Comparison of ENCODE assay signal across 13 cellular contexts in genomic region chr9:137268538-137269201, GRCh38. TPM values are rescaled to one million over a fixed set of nuclear protein-coding genes. Genes with fewer than 3 reads are reported as not detected.
A peak's percentile ranks its signal among the peaks of the same experiment; 100 is the strongest.
DNase-seq lines count a peak whose midpoint lies in the region; ATAC-seq, FAIRE-seq and TF ChIP-seq lines count a peak whose summit lies in the region.
"Had no signal": no experiment of that assay in that cellular context is flagged by ENCODE, and none has a peak within 500 bp of the region (broad histone marks: within the 10 kb centered on the region; RNA-seq: fewer than 3 reads in every experiment).

No MANE protein-coding gene starts in this region.

- POLR2A ChIA-PET in A549 (lab: Yijun Ruan, JAX) (interaction anchor here (0.9 to 1.0 kb wide), 2 partner anchors 28 kb away, joined by 3 to 4 read pairs; partner anchors contain the start of gene TUBB4B), IMR-90 (lab: Charles Lee; ENCODE audit: unreplicated experiment) (no interaction called here)

- no peak for TF ChIP-seq CTCF in A549 (IDR thresholded peaks at IDR 0.05)
- no peak for TF ChIP-seq CTCF in IMR-90 (conservative IDR thresholded peaks at IDR 0.05; ENCODE audit: low read depth, low read length)

- H3K9me3 ChIP-seq in A549 (no peaks in the 10 kb centered on the region), IMR-90 (ENCODE audit: control insufficient read depth, insufficient read depth, low read length) (no peaks in the 10 kb centered on the region)

- H3K27me3 Mint-ChIP-seq in dendritic cell treated with granulocyte-macrophage colony-stimulating factor and Interleukin-4, amounts not matched to agents 40 ng/mL and 50 ng/mL, for 4 days: no peaks in the 10 kb centered on the region
- no peaks in the 10 kb centered on the region for H3K27me3 Mint-ChIP-seq in naive B cell
- H3K27me3 Mint-ChIP-seq: activated CD4-positive, alpha-beta T cell treated with anti-CD3 and anti-CD28 coated beads for 36 hours had no signal

- no peak for TF ChIP-seq POLR2A in A549 (IDR thresholded peaks at IDR 0.05; ENCODE audit: low read length)
- no peak for TF ChIP-seq POLR2A in IMR-90 (IDR thresholded peaks at IDR 0.05; ENCODE audit: low read depth, low read length)

- CTCF ChIA-PET in A549 (lab: Yijun Ruan, JAX): interaction anchor here (0.8 to 17.1 kb wide), 8 partner anchors 8 to 34 kb away, joined by 3 to 236 read pairs (median 4); partner anchors contain the start of genes NRARP, TOR4A and TUBB4B
- CTCF ChIA-PET in IMR-90 (lab: Yijun Ruan, JAX): no interaction called here

- H3K27me3 ChIP-seq in IMR-90 (ENCODE audit: control insufficient read depth, insufficient read depth, low read length): no peaks in the 10 kb centered on the region

- TF ChIP-seq EP300 in A549 (IDR thresholded peaks at IDR 0.05): no peak

- H3K9me3 Mint-ChIP-seq in dendritic cell treated with granulocyte-macrophage colony-stimulating factor and Interleukin-4, amounts not matched to agents 40 ng/mL and 50 ng/mL, for 4 days: no peaks in the 10 kb centered on the region
- H3K9me3 Mint-ChIP-seq in naive B cell: no peaks in the 10 kb centered on the region

- H3K79me1 ChIP-seq in IMR-90 (ENCODE audit: low read depth in 1 of 2, low read length in 2 of 2): peaks cover 13 to 65% of the 10 kb centered on the region in 2 experiments; a peak in 3 of 4 replicates

- H3K4me3 ChIP-seq in A549 (no peak overlapping the region), IMR-90 (ENCODE audit: insufficient read depth, low read depth, low read length) (no peak overlapping the region)

- H3K4ac ChIP-seq in IMR-90 (ENCODE audit: low read depth, low read length): peak overlapping the region; percentile 68

- 77% methylated on average over 19 of the region's 19 CpGs for WGBS in A549 (ENCODE audit: missing lambda C conversion rate)
- 100% methylated on average over 2 of the region's 19 CpGs; no CpG with 5 or more reads in 1 of the 2 experiments for WGBS in IMR-90 (ENCODE audit: extremely low coverage in 2 of 2, insufficient read length in 1 of 2), 2 experiments

- H3K23ac ChIP-seq in IMR-90 (ENCODE audit: low read depth, low read length): peak overlapping the region; percentile 59; the same call in 1 of the 2 replicates

- H4K91ac ChIP-seq in IMR-90 (ENCODE audit: insufficient read depth, low read depth, low read length): no peak overlapping the region; the same call in 1 of the 2 replicates

- peak overlapping the region; percentile 52 for H2BK120ac ChIP-seq in IMR-90 (ENCODE audit: low read depth, low read length)

- no peak for TF ChIP-seq RAD21 in A549 (conservative IDR thresholded peaks at IDR 0.05 in 1 of 2, IDR thresholded peaks at IDR 0.05 in 1 of 2)
- no peak for TF ChIP-seq RAD21 in IMR-90 (IDR thresholded peaks at IDR 0.05; ENCODE audit: low read length)

- dilution Hi-C loops in IMR-90 (cut with HindIII; ENCODE audit: low sequenced_read_pairs, unreplicated experiment): no loop called here

- peaks cover 30% of the 10 kb centered on the region for H4K20me1 ChIP-seq in IMR-90 (ENCODE audit: insufficient read depth, low read length)

- H3K14ac ChIP-seq in IMR-90 (replicated peaks; ENCODE audit: low read depth, low read length): peak overlapping the region; percentile 55

- H3K56ac ChIP-seq in IMR-90 (ENCODE audit: extremely low read depth, insufficient read depth, low read length): no peak overlapping the region

- H3K4me3 Mint-ChIP-seq in dendritic cell treated with granulocyte-macrophage colony-stimulating factor and Interleukin-4, amounts not matched to agents 40 ng/mL and 50 ng/mL, for 4 days: peak overlapping the region; percentile 7
- peak overlapping the region in 6 of 8 donors; percentile 27 to 61 (median 53) for H3K4me3 Mint-ChIP-seq in naive B cell
- H3K4me3 Mint-ChIP-seq: activated CD4-positive, alpha-beta T cell treated with anti-CD3 and anti-CD28 coated beads for 36 hours had no signal

- H3K4me2 ChIP-seq in A549 (peak overlapping the region; percentile 30; the same call in 2 of the 3 replicates), IMR-90 (ENCODE audit: low read depth, low read length) (peak overlapping the region; percentile 5; the same call in 1 of the 2 replicates)

- no TSS peak for BruUV-seq in IMR-90 (replicated peaks; lab: Mats Ljungman, UMichigan)

- no peak overlapping the region for H3K9ac ChIP-seq in IMR-90 (ENCODE audit: low read depth, low read length)

- peak overlapping the region; percentile 44 for H2AFZ ChIP-seq in IMR-90 (replicated peaks; ENCODE audit: low read length, poor library complexity)

- ATAC-seq in A549 (0 out of 6 replicates have a peak, but pooled peaks of 1 of the 2 experiments have one; percentile 2), IMR-90 (ENCODE audit: low read depth) (no peak; the same call in 1 of the 2 replicates), naive B cell (ENCODE audit: low read depth in 2 of 2) (peak in 1 of 2 donors; percentile 15), GM21717 (IDR thresholded peaks at IDR 0.05; ENCODE audit: unreplicated experiment) (no peak), SK-N-SH treated with all-trans-retinoic acid at 6 μM for 48 hours (no peak)
- ATAC-seq: activated CD4-positive, alpha-beta T cell treated with anti-CD3 and anti-CD28 coated beads for 36 hours had no signal

- H2BK15ac ChIP-seq in IMR-90 (ENCODE audit: low read depth, low read length): peak overlapping the region; percentile 27; the same call in 1 of the 3 replicates

- peak overlapping the region; percentile 9 for H2BK5ac ChIP-seq in IMR-90 (ENCODE audit: low read depth, low read length, poor library complexity, severe bottlenecking)

- in situ Hi-C loops in IMR-90 (cut with MboI; ENCODE audit: low sequenced_read_pairs): no loop called here

- H3K27ac Mint-ChIP-seq in dendritic cell treated with granulocyte-macrophage colony-stimulating factor and Interleukin-4, amounts not matched to agents 40 ng/mL and 50 ng/mL, for 4 days: peak overlapping the region; percentile 31
- H3K27ac Mint-ChIP-seq in naive B cell: peak overlapping the region in 4 of 6 donors; percentile 31 to 68 (median 46)
- H3K27ac Mint-ChIP-seq: activated CD4-positive, alpha-beta T cell treated with anti-CD3 and anti-CD28 coated beads for 36 hours had no signal

- DNase-seq in A549 (ENCODE audit: low read depth in 1 of 2, low spot score in 1 of 2) (no peak), IMR-90 (no peak), naive B cell (no peak), NCI-H187 treated with DMSO at 0.1 percent for 48 hours (lab: John Stamatoyannopoulos, UW) (no peak)
- DNase-seq in activated CD4-positive, CD25-positive, alpha-beta regulatory T cell treated with anti-CD3 and anti-CD28 coated beads, Interleukin-2, amount 50 U/mL, for 72 hours: no peak
- DNase-seq: activated CD4-positive, alpha-beta T cell treated with anti-CD3 and anti-CD28 coated beads for 36 hours; activated naive CD4-positive, alpha-beta T cell treated with anti-CD3 and anti-CD28 coated beads, Interleukin-2, amount 50 U/mL, for 16 hours; islet precursor cell had no signal

- no peak for FAIRE-seq in A549 (lab: Jason Lieb, UNC)

- peaks cover 14% of the 10 kb centered on the region for H3K9me1 ChIP-seq in IMR-90 (ENCODE audit: insufficient read depth, low read length)

- H2AK9ac ChIP-seq in IMR-90 (replicated peaks; ENCODE audit: low read depth, low read length, poor library complexity): peak overlapping the region; percentile 62

- H3K4me1 ChIP-seq in A549: peaks cover 22% of the 10 kb centered on the region
- H3K4me1 ChIP-seq in IMR-90 (ENCODE audit: control insufficient read depth, insufficient read depth, low read length): peaks cover 12% of the 10 kb centered on the region

- peak overlapping the region; percentile 48; the same call in 1 of the 2 replicates for H2BK20ac ChIP-seq in IMR-90 (ENCODE audit: low read depth, low read length)

- peak overlapping the region; percentile 56 to 65; a peak in 5 of 6 replicates for H3K27ac ChIP-seq in A549
- H3K27ac ChIP-seq in IMR-90 (ENCODE audit: insufficient read depth, low read length): peak overlapping the region; percentile 36; the same call in 1 of the 2 replicates

- peaks cover 63% of the 10 kb centered on the region for H3K36me3 ChIP-seq in IMR-90 (ENCODE audit: control insufficient read depth, insufficient read depth, low read length)

- H4K5ac ChIP-seq in IMR-90 (ENCODE audit: low read depth, low read length): no peak overlapping the region

- intact Hi-C loops in IMR-90 (cut with micrococcal nuclease): no loop called here
- intact Hi-C loops in dendritic cell treated with granulocyte-macrophage colony-stimulating factor and Interleukin-4, amounts not matched to agents 40 ng/mL and 50 ng/mL, for 4 days (cut with micrococcal nuclease): no loop called here

- peak overlapping the region; percentile 93 for H2AK5ac ChIP-seq in IMR-90 (ENCODE audit: low read depth, low read length)

- H3K18ac ChIP-seq in IMR-90 (ENCODE audit: low read depth, low read length): no peak overlapping the region

- peaks cover 97% of the 10 kb centered on the region for H3K36me3 Mint-ChIP-seq in dendritic cell treated with granulocyte-macrophage colony-stimulating factor and Interleukin-4, amounts not matched to agents 40 ng/mL and 50 ng/mL, for 4 days (ENCODE audit: low read depth)
- H3K36me3 Mint-ChIP-seq in naive B cell: peaks cover 5 to 8% of the 10 kb centered on the region in 2 donors

- H4K8ac ChIP-seq in IMR-90 (ENCODE audit: low read depth in 2 of 2, low read length in 2 of 2): peak overlapping the region; percentile 19 to 35; a peak in 3 of 4 replicates

- peaks cover 35% of the 10 kb centered on the region for H3K4me1 Mint-ChIP-seq in dendritic cell treated with granulocyte-macrophage colony-stimulating factor and Interleukin-4, amounts not matched to agents 40 ng/mL and 50 ng/mL, for 4 days (ENCODE audit: low read depth)
- H3K4me1 Mint-ChIP-seq in naive B cell: peaks cover 21 to 29% (median 26%) of the 10 kb centered on the region in 3 donors

RNA-seq across cellular contexts. Expression of gene TOR4A, which starts 8.9 kb away (rescaled TPM):
- polyA plus RNA-seq in A549 (2011; rRNA removed): 8.7 and 9.8 TPM in 2 replicates
- polyA plus RNA-seq in A549 (2012; cell fraction: cytosol; rRNA removed): 10.9 and 17.9 TPM in 2 replicates
- polyA plus RNA-seq in A549 (2012; cell fraction: nucleus; rRNA removed): 23.3 and 38.1 TPM in 2 replicates
- polyA plus RNA-seq in A549 (2017; fragmentation: RNase III; extraction: RNeasy Plus Mini Kit Qiagen cat#74134 plus additional on column Dnase treatment): 15.6 to 18.6 TPM (median 17.5 TPM) in 3 replicates
- polyA minus RNA-seq in A549 (2011; rRNA and poly(A)+ RNA removed): 7.4 and 10.4 TPM in 2 replicates
- 9.7 and 11.4 TPM in 2 replicates for total RNA-seq in IMR-90 (2012; rRNA removed)
- 22.9 and 28.4 TPM in 2 replicates for polyA plus RNA-seq in IMR-90 (2012; rRNA removed)
- 17.3 and 37.9 TPM in 2 replicates for polyA plus RNA-seq in IMR-90 (2012; cell fraction: cytosol; rRNA removed)
- 14.3 and 42.3 TPM in 2 replicates for polyA plus RNA-seq in IMR-90 (2012; cell fraction: nucleus; rRNA removed; ENCODE audit: low replicate concordance)
- 1 to 10 TPM; 2.4 to 6.2 (median 4.1) TPM for polyA plus RNA-seq in naive B cell (ENCODE audit: low read depth in 6 of 6)

RNA-seq across cellular contexts. Expression of gene NELFB, which starts 13.5 kb away (rescaled TPM):
- polyA plus RNA-seq in A549 (2011; rRNA removed) (31.8 and 33.8 TPM in 2 replicates), A549 (2017; fragmentation: RNase III; extraction: RNeasy Plus Mini Kit Qiagen cat#74134 plus additional on column Dnase treatment) (44.4 to 46.3 TPM (median 45.3 TPM) in 3 replicates), IMR-90 (2012; rRNA removed) (65.1 and 66.0 TPM in 2 replicates), naive B cell (ENCODE audit: low read depth in 6 of 6) (10 to 100 TPM; 23.5 to 37.8 (median 27.2) TPM)
- polyA plus RNA-seq in A549 (2012; cell fraction: cytosol; rRNA removed): 81.9 and 98.3 TPM in 2 replicates
- 92.5 and 112 TPM in 2 replicates for polyA plus RNA-seq in A549 (2012; cell fraction: nucleus; rRNA removed)
- polyA minus RNA-seq in A549 (2011; rRNA and poly(A)+ RNA removed): 23.6 and 32.9 TPM in 2 replicates
- total RNA-seq in IMR-90 (2012; rRNA removed): 36.7 and 36.9 TPM in 2 replicates
- polyA plus RNA-seq in IMR-90 (2012; cell fraction: cytosol; rRNA removed): 38.5 and 59.2 TPM in 2 replicates
- 43.4 and 76.9 TPM in 2 replicates for polyA plus RNA-seq in IMR-90 (2012; cell fraction: nucleus; rRNA removed; ENCODE audit: low replicate concordance)

RNA-seq across cellular contexts. Expression of gene STPG3, which starts 17.6 kb away (rescaled TPM):
- not detected in 2 replicates for polyA plus RNA-seq in A549 (2011; rRNA removed)
- polyA plus RNA-seq in A549 (2012; cell fraction: cytosol; rRNA removed): not detected in 2 replicates
- polyA plus RNA-seq in A549 (2012; cell fraction: nucleus; rRNA removed): not detected in 2 replicates
- polyA plus RNA-seq in A549 (2017; fragmentation: RNase III; extraction: RNeasy Plus Mini Kit Qiagen cat#74134 plus additional on column Dnase treatment): not detected in 3 replicates
- polyA minus RNA-seq in A549 (2011; rRNA and poly(A)+ RNA removed): not detected in 2 replicates
- not detected in 2 replicates for total RNA-seq in IMR-90 (2012; rRNA removed)
- polyA plus RNA-seq in IMR-90 (2012; rRNA removed): not detected in 2 replicates
- not detected in 2 replicates for polyA plus RNA-seq in IMR-90 (2012; cell fraction: cytosol; rRNA removed)
- polyA plus RNA-seq in IMR-90 (2012; cell fraction: nucleus; rRNA removed; ENCODE audit: low replicate concordance): 0.09 TPM in 1 of 2 replicates, not detected in the other
- not detected for polyA plus RNA-seq in naive B cell (ENCODE audit: low read depth in 6 of 6)
- total RNA-seq: activated CD4-positive, alpha-beta T cell treated with anti-CD3 and anti-CD28 coated beads for 36 hours; sciatic nerve had no signal
- polyA plus RNA-seq: BJ had no signal

RNA-seq across cellular contexts. Expression of gene TUBB4B, which starts 27.6 kb away (rescaled TPM):
- polyA plus RNA-seq in A549 (2011; rRNA removed) (256 and 268 TPM in 2 replicates), A549 (2017; fragmentation: RNase III; extraction: RNeasy Plus Mini Kit Qiagen cat#74134 plus additional on column Dnase treatment) (646 to 795 TPM (median 671 TPM) in 3 replicates), IMR-90 (2012; rRNA removed) (529 and 613 TPM in 2 replicates), naive B cell (ENCODE audit: low read depth in 6 of 6) (10 to 100 TPM; 22.7 to 53.2 (median 40.2) TPM)
- polyA plus RNA-seq in A549 (2012; cell fraction: cytosol; rRNA removed): 1,090 and 1,227 TPM in 2 replicates
- 1,168 and 1,626 TPM in 2 replicates for polyA plus RNA-seq in A549 (2012; cell fraction: nucleus; rRNA removed)
- polyA minus RNA-seq in A549 (2011; rRNA and poly(A)+ RNA removed): 286 and 296 TPM in 2 replicates
- 236 and 237 TPM in 2 replicates for total RNA-seq in IMR-90 (2012; rRNA removed)
- polyA plus RNA-seq in IMR-90 (2012; cell fraction: cytosol; rRNA removed): 396 and 719 TPM in 2 replicates
- polyA plus RNA-seq in IMR-90 (2012; cell fraction: nucleus; rRNA removed; ENCODE audit: low replicate concordance): 295 and 529 TPM in 2 replicates

RNA-seq across cellular contexts. Expression of gene NRARP, which starts 33.4 kb away (rescaled TPM):
- polyA plus RNA-seq in A549 (2011; rRNA removed): 3.2 and 5.1 TPM in 2 replicates
- polyA plus RNA-seq in A549 (2012; cell fraction: cytosol; rRNA removed): 9.0 and 17.2 TPM in 2 replicates
- 17.0 and 17.5 TPM in 2 replicates for polyA plus RNA-seq in A549 (2012; cell fraction: nucleus; rRNA removed)
- 1.3 to 1.4 TPM (median 1.3 TPM) in 3 replicates for polyA plus RNA-seq in A549 (2017; fragmentation: RNase III; extraction: RNeasy Plus Mini Kit Qiagen cat#74134 plus additional on column Dnase treatment)
- polyA minus RNA-seq in A549 (2011; rRNA and poly(A)+ RNA removed): 1.3 and 2.8 TPM in 2 replicates
- not detected in 2 replicates for total RNA-seq in IMR-90 (2012; rRNA removed)
- 0.15 and 0.39 TPM in 2 replicates for polyA plus RNA-seq in IMR-90 (2012; rRNA removed)
- polyA plus RNA-seq in IMR-90 (2012; cell fraction: cytosol; rRNA removed): 0.37 and 1.8 TPM in 2 replicates
- polyA plus RNA-seq in IMR-90 (2012; cell fraction: nucleus; rRNA removed; ENCODE audit: low replicate concordance): 2.9 and 4.1 TPM in 2 replicates
- polyA plus RNA-seq in naive B cell (ENCODE audit: low read depth in 6 of 6): under 1 TPM in 1 of 6 donors, not detected in 5; 0.37 TPM
